13 cellular contexts compared by ENCODE assay signal in the genomic region with DNA sequence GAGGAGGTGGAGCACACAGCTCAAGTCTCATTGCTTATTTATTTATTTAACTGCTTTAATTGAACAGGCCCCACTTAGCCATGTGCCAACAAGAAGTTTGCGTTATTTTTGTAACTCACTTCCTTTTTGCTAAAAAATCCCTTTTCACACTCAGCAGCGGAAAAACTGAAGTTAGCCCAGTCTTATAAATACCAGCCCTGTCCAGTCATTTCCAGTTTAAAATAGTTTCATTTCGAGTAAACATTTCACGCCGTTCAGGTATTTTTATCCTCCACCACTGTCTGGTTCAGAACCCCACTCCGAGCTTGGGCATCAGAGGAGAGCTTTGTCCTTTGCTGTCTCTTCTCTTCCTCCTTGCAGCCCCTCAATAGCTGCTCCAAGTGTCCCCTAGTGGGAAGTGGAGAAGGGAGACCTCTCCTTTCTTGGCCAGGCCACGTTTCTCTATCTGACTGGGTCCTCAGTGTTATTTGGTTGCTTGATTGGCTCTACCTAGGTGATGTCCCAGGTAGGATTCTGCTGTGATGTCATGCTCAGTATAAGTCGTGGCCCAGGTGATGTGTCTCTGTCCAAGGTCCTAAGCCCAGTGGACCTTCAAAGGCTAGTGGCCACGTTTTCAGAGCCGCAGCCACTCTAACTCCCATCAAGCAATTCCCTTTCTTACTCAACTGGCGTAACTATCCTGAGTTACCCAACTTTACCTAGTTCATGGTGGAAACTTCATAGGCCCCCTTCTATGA. TPM values are rescaled to one million over a fixed set of nuclear protein-coding genes. Genes with fewer than 3 reads are reported as not detected.
DNase-seq lines count a peak whose midpoint lies in the region; ATAC-seq and TF ChIP-seq lines count a peak whose summit lies in the region.
"Had no signal": no experiment of that assay in that cellular context is flagged by ENCODE, and none has a peak within 500 bp of the region (broad histone marks: within the 10 kb centered on the region; RNA-seq: fewer than 3 reads in every experiment).

No MANE protein-coding gene starts in this region.

- peaks cover 12% of the 10 kb centered on the region for H3K4me1 Mint-ChIP-seq in activated B cell treated with CpG ODN at 0.5 μM for 24 hours
- H3K4me1 Mint-ChIP-seq in type B pancreatic cell (ENCODE audit: unreplicated experiment) = no peaks in the 10 kb centered on the region

- no peak for TF ChIP-seq CTCF in GM13977 (IDR thresholded peaks at IDR 0.05; ENCODE audit: extremely low read depth, insufficient read depth, missing control alignments)
- no peak for TF ChIP-seq CTCF in activated B cell treated with CpG ODN at 0.5 μM for 24 hours (IDR thresholded peaks at IDR 0.05)
- no peak for TF ChIP-seq CTCF in type B pancreatic cell (conservative IDR thresholded peaks at IDR 0.05)

- no peak overlapping the region for H3K4me3 Mint-ChIP-seq in activated B cell treated with CpG ODN at 0.5 μM for 24 hours
- H3K4me3 Mint-ChIP-seq in type B pancreatic cell = no peak overlapping the region

- DNase-seq in GM13977 (ENCODE audit: low spot score) (peak; percentile 44), activated B cell treated with CpG ODN at 0.5 μM for 24 hours (no peak), SK-N-DZ (ENCODE audit: low spot score) (no peak), type B pancreatic cell (ENCODE audit: extremely low spot score, unreplicated experiment) (no peak)
- no peak for DNase-seq in activated CD8-positive, alpha-beta memory T cell treated with anti-CD3 and anti-CD28 coated beads, Interleukin-2, amount 50 U/mL, for 48 hours
- DNase-seq in effector CD4-positive, alpha-beta T cell = no peak
- DNase-seq: activated CD4-positive, alpha-beta T cell treated with anti-CD3 and anti-CD28 coated beads, Interleukin-2, amount 50 U/mL, for 1 hour; esophagus squamous epithelium; H7; left cardiac atrium; RPMI8226 had no signal

- POLR2A ChIA-PET in activated B cell treated with CpG ODN at 0.5 μM for 24 hours (lab: Charles Lee) = no interaction called here

- H3K9me3 Mint-ChIP-seq in activated B cell treated with CpG ODN at 0.5 μM for 24 hours (no peaks in the 10 kb centered on the region), type B pancreatic cell (no peaks in the 10 kb centered on the region)

- CTCF ChIA-PET in activated B cell treated with CpG ODN at 0.5 μM for 24 hours (lab: Charles Lee) = no interaction called here

- H3K27me3 Mint-ChIP-seq in activated B cell treated with CpG ODN at 0.5 μM for 24 hours (no peaks in the 10 kb centered on the region), type B pancreatic cell (peaks cover 12% of the 10 kb centered on the region)

- H3K36me3 Mint-ChIP-seq in activated B cell treated with CpG ODN at 0.5 μM for 24 hours (ENCODE audit: low read depth) (no peaks in the 10 kb centered on the region), type B pancreatic cell (no peaks in the 10 kb centered on the region)

- ATAC-seq in GM19455 (IDR thresholded peaks at IDR 0.05; ENCODE audit: unreplicated experiment) (peak; percentile 72), HG02981 (IDR thresholded peaks at IDR 0.05; ENCODE audit: unreplicated experiment) (peak; percentile 82), activated B cell treated with CpG ODN at 0.5 μM for 24 hours (ENCODE audit: low read depth) (peak; percentile 62)
- ATAC-seq: left cardiac atrium had no signal

- intact Hi-C loops in activated B cell treated with CpG ODN at 0.5 μM for 24 hours (cut with micrococcal nuclease) = no loop called here

- in situ Hi-C loops in GM13977 (cut with MboI; ENCODE audit: low pct_unique_long_range_greater_than_20kb, low sequenced_read_pairs, unreplicated experiment) = no loop called here

- no peak overlapping the region for H3K27ac Mint-ChIP-seq in activated B cell treated with CpG ODN at 0.5 μM for 24 hours
- no peak overlapping the region for H3K27ac Mint-ChIP-seq in type B pancreatic cell

RNA-seq across cellular contexts. Expression of gene GAS7, which starts 53.0 kb away (rescaled TPM):
- total RNA-seq in activated B cell treated with CpG ODN at 0.5 μM for 24 hours (39.8 and 44.2 TPM in 2 replicates), type B pancreatic cell (ENCODE audit: low replicate concordance) (5.9 and 19.5 TPM in 2 replicates)
- not detected in 2 replicates for polyA plus RNA-seq in SK-N-DZ (2014; cell fraction: cytosol; rRNA removed)
- not detected in 2 replicates for polyA plus RNA-seq in SK-N-DZ (2014; cell fraction: nucleus; rRNA removed)
